ENCODE assay signal across 1 cellular context in genomic region chr5:172725785-172726184, GRCh38.
TF ChIP-seq lines count a peak whose summit lies in the region.

No MANE protein-coding gene starts in this region.

TF ChIP-seq in IMR-90, 13 proteins besides CTCF, POLR2A, EP300 and RAD21 (continued from another document):
- no peak for TF ChIP-seq USF2 (IDR thresholded peaks at IDR 0.05; ENCODE audit: low read depth, low read length)
- TF ChIP-seq BHLHE40 (IDR thresholded peaks at IDR 0.05; ENCODE audit: low read depth, low read length) = no peak
- no peak for TF ChIP-seq RCOR1 (IDR thresholded peaks at IDR 0.05; ENCODE audit: insufficient replicate concordance, low read length)
TF ChIP-seq in IMR-90: peak in this region for 0.
